In the genomic region with DNA sequence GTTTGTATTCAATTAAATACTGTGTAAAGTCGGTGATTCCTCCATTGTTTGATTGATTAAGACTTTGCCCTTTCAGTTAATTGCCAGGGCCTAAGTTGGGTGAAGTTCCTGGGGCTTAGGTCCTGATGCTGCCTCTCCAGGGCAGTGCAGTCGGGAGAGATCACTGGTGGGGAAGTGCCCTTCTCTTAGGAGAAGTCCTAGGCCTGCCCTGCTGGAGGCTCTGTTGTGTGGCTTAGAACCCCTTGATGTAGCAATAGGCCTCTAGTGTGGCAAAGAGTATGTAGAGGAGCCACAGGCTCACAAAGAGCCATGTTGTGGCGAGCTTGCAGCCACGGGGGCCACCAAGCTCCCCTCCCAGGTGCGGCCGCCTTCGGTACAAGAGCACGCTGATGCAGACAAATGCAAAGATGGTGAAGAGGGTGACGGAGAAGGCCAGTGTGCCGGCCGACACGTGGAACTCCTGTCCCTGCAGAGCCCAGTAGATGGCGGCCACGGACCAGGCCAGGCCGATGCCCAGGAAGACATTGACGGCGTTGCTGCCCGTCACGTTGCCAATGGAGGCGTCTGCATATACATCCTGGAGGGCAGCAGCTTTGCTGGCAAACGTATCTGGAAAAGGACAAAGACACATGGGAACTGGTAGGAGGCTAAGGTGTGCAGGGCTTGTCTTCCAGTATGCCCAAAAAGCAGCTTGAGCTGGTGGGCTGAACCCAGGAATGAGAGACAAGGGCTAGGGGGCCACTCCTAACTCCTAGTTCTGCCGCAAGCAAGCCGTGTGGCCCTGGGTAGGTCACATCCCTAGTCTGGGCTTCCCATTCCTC, we compare ENCODE assay signal across 1 cellular context.
A peak's percentile ranks its signal among the peaks of the same experiment; 100 is the strongest.
TF ChIP-seq lines count a peak whose summit lies in the region.

No MANE protein-coding gene starts in this region.

TF ChIP-seq in HepG2, 621 proteins besides CTCF, POLR2A, EP300 and RAD21 (continued from another document and continues in another):
- TF ChIP-seq HOMEZ (CRISPR knock-in tag; IDR thresholded peaks at IDR 0.05; ENCODE audit: low read depth): 0 out of 2 replicates have a peak, but pooled peaks have one; percentile 33
- TF ChIP-seq NFIB (CRISPR knock-in tag; IDR thresholded peaks at IDR 0.05; ENCODE audit: borderline replicate concordance): no peak
- TF ChIP-seq ZNF598 (CRISPR knock-in tag; IDR thresholded peaks at IDR 0.05; ENCODE audit: borderline replicate concordance): no peak
- TF ChIP-seq ZNF609 (CRISPR knock-in tag; IDR thresholded peaks at IDR 0.05; ENCODE audit: borderline replicate concordance): peak; percentile 82
- no peak for TF ChIP-seq ZNF629 (CRISPR knock-in tag; conservative IDR thresholded peaks at IDR 0.05)
- TF ChIP-seq U2AF2 (IDR thresholded peaks at IDR 0.05; ENCODE audit: low read depth, low read length): no peak
- TF ChIP-seq TBP (CRISPR knock-in tag; IDR thresholded peaks at IDR 0.05): no peak
- no peak for TF ChIP-seq TAF15 (IDR thresholded peaks at IDR 0.05; ENCODE audit: low read depth, low read length, poor library complexity, severe bottlenecking)
- peak; percentile 65; the same call in 1 of the 2 replicates for TF ChIP-seq THAP9 (CRISPR knock-in tag; IDR thresholded peaks at IDR 0.05; ENCODE audit: borderline replicate concordance)
- no peak for TF ChIP-seq ZNF7 (CRISPR knock-in tag; IDR thresholded peaks at IDR 0.05)
- TF ChIP-seq ZNF501 (CRISPR knock-in tag; IDR thresholded peaks at IDR 0.05): peak; percentile 84
- no peak for TF ChIP-seq ZNF569 (CRISPR knock-in tag; IDR thresholded peaks at IDR 0.05; ENCODE audit: borderline replicate concordance)
- no peak for TF ChIP-seq ZNF430 (CRISPR knock-in tag; IDR thresholded peaks at IDR 0.05)
- peak; percentile 90 for TF ChIP-seq ZFX (CRISPR knock-in tag; IDR thresholded peaks at IDR 0.05; ENCODE audit: low read depth)
- TF ChIP-seq ZNF75D (CRISPR knock-in tag; IDR thresholded peaks at IDR 0.05; ENCODE audit: borderline replicate concordance): no peak
- no peak for TF ChIP-seq ATF1 (CRISPR knock-in tag; IDR thresholded peaks at IDR 0.05)
- TF ChIP-seq, protein P1, sequence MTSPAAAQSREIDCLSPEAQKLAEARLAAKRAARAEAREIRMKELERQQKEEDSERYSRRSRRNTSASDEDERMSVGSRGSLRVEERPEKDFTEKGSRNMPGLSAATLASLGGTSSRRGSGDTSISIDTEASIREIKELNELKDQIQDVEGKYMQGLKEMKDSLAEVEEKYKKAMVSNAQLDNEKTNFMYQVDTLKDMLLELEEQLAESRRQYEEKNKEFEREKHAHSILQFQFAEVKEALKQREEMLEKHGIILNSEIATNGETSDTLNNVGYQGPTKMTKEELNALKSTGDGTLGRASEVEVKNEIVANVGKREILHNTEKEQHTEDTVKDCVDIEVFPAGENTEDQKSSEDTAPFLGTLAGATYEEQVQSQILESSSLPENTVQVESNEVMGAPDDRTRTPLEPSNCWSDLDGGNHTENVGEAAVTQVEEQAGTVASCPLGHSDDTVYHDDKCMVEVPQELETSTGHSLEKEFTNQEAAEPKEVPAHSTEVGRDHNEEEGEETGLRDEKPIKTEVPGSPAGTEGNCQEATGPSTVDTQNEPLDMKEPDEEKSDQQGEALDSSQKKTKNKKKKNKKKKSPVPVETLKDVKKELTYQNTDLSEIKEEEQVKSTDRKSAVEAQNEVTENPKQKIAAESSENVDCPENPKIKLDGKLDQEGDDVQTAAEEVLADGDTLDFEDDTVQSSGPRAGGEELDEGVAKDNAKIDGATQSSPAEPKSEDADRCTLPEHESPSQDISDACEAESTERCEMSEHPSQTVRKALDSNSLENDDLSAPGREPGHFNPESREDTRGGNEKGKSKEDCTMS (CRISPR knock-in tag; conservative IDR thresholded peaks at IDR 0.05): no peak
- TF ChIP-seq ZNF275 (CRISPR knock-in tag; IDR thresholded peaks at IDR 0.05; ENCODE audit: borderline replicate concordance): 0 out of 2 replicates have a peak, but pooled peaks have one; percentile 19
- TF ChIP-seq ZNF3 (CRISPR knock-in tag; IDR thresholded peaks at IDR 0.05): no peak
- TF ChIP-seq, protein P2, sequence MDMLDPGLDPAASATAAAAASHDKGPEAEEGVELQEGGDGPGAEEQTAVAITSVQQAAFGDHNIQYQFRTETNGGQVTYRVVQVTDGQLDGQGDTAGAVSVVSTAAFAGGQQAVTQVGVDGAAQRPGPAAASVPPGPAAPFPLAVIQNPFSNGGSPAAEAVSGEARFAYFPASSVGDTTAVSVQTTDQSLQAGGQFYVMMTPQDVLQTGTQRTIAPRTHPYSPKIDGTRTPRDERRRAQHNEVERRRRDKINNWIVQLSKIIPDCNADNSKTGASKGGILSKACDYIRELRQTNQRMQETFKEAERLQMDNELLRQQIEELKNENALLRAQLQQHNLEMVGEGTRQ (IDR thresholded peaks at IDR 0.05; ENCODE audit: low read depth, low read length): peak; percentile 32; the same call in 1 of the 2 replicates
- TF ChIP-seq, protein P2 (CRISPR knock-in tag; IDR thresholded peaks at IDR 0.05; ENCODE audit: borderline replicate concordance): no peak
- no peak for TF ChIP-seq JDP2 (CRISPR knock-in tag; IDR thresholded peaks at IDR 0.05; ENCODE audit: borderline replicate concordance)
- no peak for TF ChIP-seq TERF1 (CRISPR knock-in tag; IDR thresholded peaks at IDR 0.05)
- no peak for TF ChIP-seq ZFP82 (CRISPR knock-in tag; IDR thresholded peaks at IDR 0.05; ENCODE audit: borderline replicate concordance)
- TF ChIP-seq ZNF30 (CRISPR knock-in tag; IDR thresholded peaks at IDR 0.05): no peak
- no peak for TF ChIP-seq ZNF24 (IDR thresholded peaks at IDR 0.05)
- peak; percentile 62; the same call in 1 of the 2 replicates for TF ChIP-seq GFI1 (CRISPR knock-in tag; IDR thresholded peaks at IDR 0.05; ENCODE audit: borderline replicate concordance)
- TF ChIP-seq, protein P3, sequence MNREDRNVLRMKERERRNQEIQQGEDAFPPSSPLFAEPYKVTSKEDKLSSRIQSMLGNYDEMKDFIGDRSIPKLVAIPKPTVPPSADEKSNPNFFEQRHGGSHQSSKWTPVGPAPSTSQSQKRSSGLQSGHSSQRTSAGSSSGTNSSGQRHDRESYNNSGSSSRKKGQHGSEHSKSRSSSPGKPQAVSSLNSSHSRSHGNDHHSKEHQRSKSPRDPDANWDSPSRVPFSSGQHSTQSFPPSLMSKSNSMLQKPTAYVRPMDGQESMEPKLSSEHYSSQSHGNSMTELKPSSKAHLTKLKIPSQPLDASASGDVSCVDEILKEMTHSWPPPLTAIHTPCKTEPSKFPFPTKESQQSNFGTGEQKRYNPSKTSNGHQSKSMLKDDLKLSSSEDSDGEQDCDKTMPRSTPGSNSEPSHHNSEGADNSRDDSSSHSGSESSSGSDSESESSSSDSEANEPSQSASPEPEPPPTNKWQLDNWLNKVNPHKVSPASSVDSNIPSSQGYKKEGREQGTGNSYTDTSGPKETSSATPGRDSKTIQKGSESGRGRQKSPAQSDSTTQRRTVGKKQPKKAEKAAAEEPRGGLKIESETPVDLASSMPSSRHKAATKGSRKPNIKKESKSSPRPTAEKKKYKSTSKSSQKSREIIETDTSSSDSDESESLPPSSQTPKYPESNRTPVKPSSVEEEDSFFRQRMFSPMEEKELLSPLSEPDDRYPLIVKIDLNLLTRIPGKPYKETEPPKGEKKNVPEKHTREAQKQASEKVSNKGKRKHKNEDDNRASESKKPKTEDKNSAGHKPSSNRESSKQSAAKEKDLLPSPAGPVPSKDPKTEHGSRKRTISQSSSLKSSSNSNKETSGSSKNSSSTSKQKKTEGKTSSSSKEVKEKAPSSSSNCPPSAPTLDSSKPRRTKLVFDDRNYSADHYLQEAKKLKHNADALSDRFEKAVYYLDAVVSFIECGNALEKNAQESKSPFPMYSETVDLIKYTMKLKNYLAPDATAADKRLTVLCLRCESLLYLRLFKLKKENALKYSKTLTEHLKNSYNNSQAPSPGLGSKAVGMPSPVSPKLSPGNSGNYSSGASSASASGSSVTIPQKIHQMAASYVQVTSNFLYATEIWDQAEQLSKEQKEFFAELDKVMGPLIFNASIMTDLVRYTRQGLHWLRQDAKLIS (CRISPR knock-in tag; IDR thresholded peaks at IDR 0.05): 0 out of 2 replicates have a peak, but pooled peaks have one; percentile 30
- no peak for TF ChIP-seq RBM22 (optimal IDR thresholded peaks at IDR 0.05; ENCODE audit: low read length)
